ENCODE assay signal across 8 cellular contexts in the genomic region with DNA sequence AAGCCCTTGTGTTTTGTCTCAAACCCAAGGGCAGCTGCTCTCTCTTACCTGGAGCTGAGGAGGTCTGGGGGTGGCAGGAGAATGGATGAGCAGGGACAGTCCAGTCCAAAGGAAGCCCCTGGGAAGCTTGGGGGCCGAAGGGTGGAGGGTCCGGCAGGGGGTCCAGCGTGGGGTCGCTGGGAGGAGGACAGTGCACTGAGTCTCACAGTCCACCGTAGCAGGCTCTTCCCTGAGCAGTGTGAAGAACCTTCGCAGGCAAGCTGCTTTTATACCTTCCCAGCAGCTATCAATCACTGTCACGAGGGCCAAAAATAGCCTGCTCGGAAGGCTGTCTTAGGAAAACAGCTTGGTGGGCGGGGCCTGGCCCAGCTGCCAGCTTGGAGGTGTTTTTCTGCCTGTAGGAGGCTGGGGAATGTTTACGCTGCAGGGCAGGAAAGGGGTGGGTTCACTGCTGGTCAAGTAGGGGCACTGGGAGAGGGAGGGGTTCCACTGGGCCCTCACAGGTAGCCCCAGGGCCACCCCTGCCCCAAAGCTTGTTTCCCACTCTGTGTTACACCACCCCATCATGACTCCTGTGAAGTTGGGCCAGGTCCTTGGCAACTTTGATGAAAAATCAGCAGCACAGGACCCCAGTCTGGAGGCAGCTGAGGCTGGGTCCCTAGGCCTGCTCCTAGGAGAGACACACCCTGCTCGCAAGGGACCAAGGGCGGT. TPM values are rescaled to one million over a fixed set of nuclear protein-coding genes. Genes with fewer than 3 reads are reported as not detected.
DNase-seq lines count a peak whose midpoint lies in the region; ATAC-seq and TF ChIP-seq lines count a peak whose summit lies in the region.

Gene DEPP1 (minus strand): TSS at position 240 of the 711 bp plus-strand sequence. CDS start 779 bp downstream, outside the sequence.

- intact Hi-C loops in mammary epithelial cell (cut with micrococcal nuclease): no loop called here

- H3K9me3 ChIP-seq in mammary epithelial cell (replicated peaks; ENCODE audit: insufficient read depth, low read length) (no peaks in the 10 kb centered on the region), skeletal muscle satellite cell (replicated peaks; ENCODE audit: low read length) (no peaks in the 10 kb centered on the region)

- CTCF ChIA-PET in mammary epithelial cell (lab: Charles Lee; ENCODE audit: low non-redundant PET): no interaction called here

- H3K9ac ChIP-seq in mammary epithelial cell (ENCODE audit: insufficient read depth, low read length): peak within 1 kb of the TSS; percentile 80
- H3K9ac ChIP-seq in skeletal muscle satellite cell (ENCODE audit: low read depth, low read length): peak within 1 kb of the TSS; percentile 74

- peak; percentile 97 for DNase-seq in DMS 273 (lab: John Stamatoyannopoulos, UW; ENCODE audit: unreplicated experiment)
- peak; percentile 70 for DNase-seq in NCI-H526 treated with DMSO at 0.1 percent for 48 hours (lab: John Stamatoyannopoulos, UW)
- DNase-seq in mammary epithelial cell: peak; percentile 95
- peak; percentile 82 for DNase-seq in iPS-NIHi11 (ENCODE audit: low spot score)
- DNase-seq in DMS114 treated with DMSO at 0.1 percent for 48 hours (lab: John Stamatoyannopoulos, UW; ENCODE audit: unreplicated experiment): no peak

- dilution Hi-C loops in mammary epithelial cell (cut with HindIII; ENCODE audit: low sequenced_read_pairs): no loop called here

- H3K4me1 ChIP-seq in mammary epithelial cell (ENCODE audit: insufficient read depth, low read length) (peaks cover 73% of the 10 kb centered on the region), skeletal muscle satellite cell (ENCODE audit: control insufficient read depth, insufficient read depth, low read length) (peaks cover 81% of the 10 kb centered on the region)

- peaks cover 30% of the 10 kb centered on the region for H3K79me2 ChIP-seq in mammary epithelial cell (ENCODE audit: insufficient read depth, low read length)

- H3K4me3 ChIP-seq in mammary epithelial cell (replicated peaks in 1 of 3; ENCODE audit: insufficient read depth in 1 of 3, low read depth in 2 of 3, low read length in 3 of 3): peak within 1 kb of the TSS; percentile 58 to 68 (median 63)
- peak within 1 kb of the TSS; percentile 71 for H3K4me3 ChIP-seq in skeletal muscle satellite cell (ENCODE audit: low read length)

- peak in 1 of 2 donors; percentile 31 for TF ChIP-seq CTCF in mammary epithelial cell (conservative IDR thresholded peaks at IDR 0.05 in 1 of 2, IDR thresholded peaks at IDR 0.05 in 1 of 2; ENCODE audit: extremely low read depth in 1 of 2, insufficient read depth in 1 of 2, low read depth in 1 of 2, low read length in 2 of 2)

- ATAC-seq in HG02798 (IDR thresholded peaks at IDR 0.05; ENCODE audit: poor library complexity, unreplicated experiment) (peak; percentile 26), GM18498 (IDR thresholded peaks at IDR 0.05; ENCODE audit: unreplicated experiment) (no peak)

- no TSS peak for BruUV-seq in mammary epithelial cell (replicated peaks; lab: Mats Ljungman, UMichigan)

- no peaks in the 10 kb centered on the region for H4K20me1 ChIP-seq in mammary epithelial cell (ENCODE audit: insufficient read depth, low read length)

- H3K27ac ChIP-seq in mammary epithelial cell (ENCODE audit: insufficient read depth, low read depth, low read length): peak within 1 kb of the TSS; percentile 95

- H2AFZ ChIP-seq in mammary epithelial cell (ENCODE audit: low read depth, low read length): peak within 1 kb of the TSS; percentile 53

- H3K36me3 ChIP-seq in mammary epithelial cell (ENCODE audit: insufficient read depth, low read length) (peaks cover 5% of the 10 kb centered on the region), skeletal muscle satellite cell (ENCODE audit: insufficient read depth, low read length) (no peaks in the 10 kb centered on the region)

- in situ Hi-C loops in mammary epithelial cell (cut with MboI; ENCODE audit: low sequenced_read_pairs in 2 of 2): no loop called here

- H3K27me3 ChIP-seq in mammary epithelial cell (ENCODE audit: insufficient read depth, low read length): no peaks in the 10 kb centered on the region
- no peaks in the 10 kb centered on the region for H3K27me3 ChIP-seq in skeletal muscle satellite cell (ENCODE audit: control insufficient read depth, insufficient read depth, low read length)

- H3K4me2 ChIP-seq in mammary epithelial cell (ENCODE audit: insufficient read depth, low read depth, low read length) (peak within 1 kb of the TSS; percentile 94), skeletal muscle satellite cell (ENCODE audit: low read length) (peak within 1 kb of the TSS; percentile 85)

- WGBS in mammary epithelial cell (ENCODE audit: low coverage, missing lambda C conversion rate): 3% methylated on average over 11 of the region's 12 CpGs

RNA-seq across cellular contexts. Expression of gene DEPP1, which starts in this region (rescaled TPM):
- 10 to 100 TPM; 25.0 to 45.6 TPM for total RNA-seq in mammary epithelial cell
- polyA plus RNA-seq in mammary epithelial cell: 139 TPM
- 230 TPM for polyA minus RNA-seq in mammary epithelial cell
- total RNA-seq in skeletal muscle satellite cell (2012; rRNA removed): 6.1 and 10.1 TPM in 2 replicates
